In the genomic region with DNA sequence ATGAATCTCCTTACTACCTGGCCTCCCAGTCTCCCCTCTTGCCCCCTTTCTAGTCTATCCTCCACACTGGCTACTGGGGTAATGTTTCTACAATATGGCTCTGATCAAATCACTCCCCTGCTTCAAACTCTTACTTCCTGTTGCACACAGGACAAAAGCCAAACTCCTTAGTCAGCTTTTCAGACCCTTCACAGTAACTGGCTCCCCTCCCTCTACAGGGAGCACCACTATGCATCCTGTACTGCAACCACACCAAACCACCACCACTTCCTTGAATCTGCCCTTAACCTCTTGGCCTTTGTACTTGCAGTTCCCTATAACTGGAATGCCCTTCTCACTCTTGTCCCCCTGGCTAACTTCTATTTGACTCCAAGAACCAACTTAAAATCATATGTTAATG, we compare ENCODE assay signal across 8 cellular contexts.
DNase-seq lines count a peak whose midpoint lies in the region; ATAC-seq and TF ChIP-seq lines count a peak whose summit lies in the region.
"Had no signal": no experiment of that assay in that cellular context is flagged by ENCODE, and none has a peak within 500 bp of the region (broad histone marks: within the 10 kb centered on the region; RNA-seq: fewer than 3 reads in every experiment).

No MANE protein-coding gene starts in this region.

- H3K4me3 Mint-ChIP-seq in central memory CD8-positive, alpha-beta T cell = peak overlapping the region; percentile 44

- peaks cover 5% of the 10 kb centered on the region for H3K36me3 Mint-ChIP-seq in central memory CD8-positive, alpha-beta T cell (ENCODE audit: insufficient read depth)

- ATAC-seq in central memory CD8-positive, alpha-beta T cell (replicated peaks; ENCODE audit: extremely low read depth, poor library complexity, severe bottlenecking) = peak; percentile 65
- no peak for ATAC-seq in GM18502 (IDR thresholded peaks at IDR 0.05; ENCODE audit: poor library complexity, unreplicated experiment)

- H3K27me3 ChIP-seq in neutrophil = peaks cover 9% of the 10 kb centered on the region

- H3K36me3 ChIP-seq in neutrophil = no peaks in the 10 kb centered on the region

- peak overlapping the region in 1 of 2 experiments; percentile 45 for H3K4me3 ChIP-seq in neutrophil (ENCODE audit: low read depth in 1 of 2, low read length in 1 of 2)

- H3K27me3 Mint-ChIP-seq in central memory CD8-positive, alpha-beta T cell = no peaks in the 10 kb centered on the region

- H3K9me3 ChIP-seq in neutrophil = no peaks in the 10 kb centered on the region

- H3K27ac Mint-ChIP-seq in central memory CD8-positive, alpha-beta T cell (ENCODE audit: low read depth) = peak overlapping the region; percentile 60

- DNase-seq in GM03348 (ENCODE audit: low spot score) = peak; percentile 29
- DNase-seq in NCI-H226 = peak; percentile 29
- DNase-seq in central memory CD8-positive, alpha-beta T cell (ENCODE audit: low spot score in 2 of 2) = no peak
- no peak for DNase-seq in DMS79 treated with DMSO at 0.1 percent for 48 hours (lab: John Stamatoyannopoulos, UW)
- no peak for DNase-seq in stimulated activated CD4-positive, alpha-beta T cell treated with anti-CD3 and anti-CD28 coated beads, Interleukin-4, amount 100 ng/mL, for 24 hours
- DNase-seq: mesendoderm had no signal

- H3K4me1 Mint-ChIP-seq in central memory CD8-positive, alpha-beta T cell = peaks cover 59% of the 10 kb centered on the region

- peak overlapping the region; percentile 79 for H3K27ac ChIP-seq in neutrophil

- TF ChIP-seq CTCF in neutrophil (IDR thresholded peaks at IDR 0.05) = no peak

- peaks cover 53 to 55% of the 10 kb centered on the region in 2 experiments for H3K4me1 ChIP-seq in neutrophil (ENCODE audit: control insufficient read depth in 1 of 2, insufficient read depth in 1 of 2, low read depth in 1 of 2, low read length in 1 of 2)

- H3K9me3 Mint-ChIP-seq in central memory CD8-positive, alpha-beta T cell = no peaks in the 10 kb centered on the region

Comparison
In these comparisons a context has a peak if more than half of its experiments do, and no peak if none do; other contexts are left out.
1. DNase-seq: peak in GM03348 (single experiment) and NCI-H226 (single experiment); none in central memory CD8-positive, alpha-beta T cell (0 of 2), DMS79 treated with DMSO at 0.1 percent for 48 hours (single experiment) and stimulated activated CD4-positive, alpha-beta T cell treated with anti-CD3 and anti-CD28 coated beads, Interleukin-4, amount 100 ng/mL, for 24 hours (single experiment).